11 cellular contexts compared by ENCODE assay signal in the genomic region with DNA sequence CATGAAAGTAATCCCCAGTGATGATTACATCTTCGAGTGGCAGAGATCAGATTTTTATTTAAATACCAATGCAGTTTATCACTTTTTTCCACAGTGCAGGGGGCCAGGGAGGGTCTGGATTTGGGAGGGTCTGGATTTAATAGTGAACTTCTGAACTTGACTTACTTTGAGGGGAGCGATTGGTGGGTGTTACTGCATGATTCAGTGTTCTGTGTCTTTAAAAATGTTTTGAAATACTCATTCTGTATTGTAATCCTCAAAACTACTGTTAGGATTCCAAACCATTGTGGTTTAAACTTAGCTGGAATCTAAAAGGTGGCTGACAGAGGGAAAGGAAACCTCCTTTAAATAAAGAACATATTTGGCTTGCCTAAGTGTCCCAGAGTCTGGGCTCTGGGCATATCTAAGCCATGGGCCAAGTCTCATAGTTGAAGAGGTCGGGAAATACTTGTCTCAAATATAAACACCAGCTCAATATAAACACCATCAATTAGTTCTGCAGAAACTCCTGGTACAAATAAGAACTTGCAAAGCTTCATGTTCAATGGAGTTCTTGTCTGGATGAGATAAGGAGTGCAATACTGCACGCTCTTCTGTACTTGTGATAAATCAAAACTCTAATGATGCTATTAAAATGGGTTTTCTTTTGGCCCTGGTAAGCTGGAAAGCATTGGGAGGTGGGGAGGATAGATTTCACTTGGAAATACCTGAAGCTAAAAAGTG. TPM values are rescaled to one million over a fixed set of nuclear protein-coding genes. Genes with fewer than 3 reads are reported as not detected.
DNase-seq lines count a peak whose midpoint lies in the region; ATAC-seq and TF ChIP-seq lines count a peak whose summit lies in the region.
"Had no signal": no experiment of that assay in that cellular context is flagged by ENCODE, and none has a peak within 500 bp of the region (broad histone marks: within the 10 kb centered on the region; RNA-seq: fewer than 3 reads in every experiment).

No MANE protein-coding gene starts in this region.

- H3K4me1 Mint-ChIP-seq in naive thymus-derived CD8-positive, alpha-beta T cell: peaks cover 57 to 95% (median 95%) of the 10 kb centered on the region in 4 donors

- H3K27ac Mint-ChIP-seq in naive thymus-derived CD8-positive, alpha-beta T cell: peak overlapping the region; percentile 2 to 81 (median 52)

- peak overlapping the region in 1 of 10 donors; percentile 7 for H3K4me3 Mint-ChIP-seq in naive thymus-derived CD8-positive, alpha-beta T cell

- no peak for ATAC-seq in naive thymus-derived CD8-positive, alpha-beta T cell
- no peak for ATAC-seq in GM18870 (IDR thresholded peaks at IDR 0.05; ENCODE audit: unreplicated experiment)

- peak; percentile 58 for DNase-seq in AG08395 (ENCODE audit: low spot score)
- DNase-seq in H4 (ENCODE audit: low spot score): peak; percentile 76
- peak; percentile 75 for DNase-seq in astrocyte of the cerebellum (ENCODE audit: low read depth)
- DNase-seq in naive thymus-derived CD8-positive, alpha-beta T cell: no peak
- DNase-seq in NCI-H524 (lab: John Stamatoyannopoulos, UW): no peak
- DNase-seq in HUDEP-2 (lab: John Stamatoyannopoulos, UW; ENCODE audit: unreplicated experiment in 76 of 76): no peak
- DNase-seq in NCI-H1930 (lab: John Stamatoyannopoulos, UW): no peak
- DNase-seq: DND-41, NCI-H2227 treated with DMSO at 0.1 percent for 48 hours, testis had no signal

- POLR2A ChIA-PET in naive thymus-derived CD8-positive, alpha-beta T cell (lab: Charles Lee): interaction anchor here (0.7 kb wide), 3 partner anchors 9 to 32 kb away, joined by 3 to 8 read pairs (median 3); no protein-coding TSS in a partner anchor

- no peaks in the 10 kb centered on the region for H3K27me3 Mint-ChIP-seq in naive thymus-derived CD8-positive, alpha-beta T cell

- peaks cover 0 to 4% (median 3%) of the 10 kb centered on the region in 3 donors for H3K36me3 Mint-ChIP-seq in naive thymus-derived CD8-positive, alpha-beta T cell

- no peak for TF ChIP-seq CTCF in astrocyte of the cerebellum (IDR thresholded peaks at IDR 0.05; ENCODE audit: low read depth, low read length, missing control alignments)

- peaks cover 0 to 1% (median 0%) of the 10 kb centered on the region in 9 donors for H3K9me3 Mint-ChIP-seq in naive thymus-derived CD8-positive, alpha-beta T cell

- H3K4me3 ChIP-seq in astrocyte of the cerebellum (ENCODE audit: low read depth, low read length): no peak overlapping the region
- H3K4me3 ChIP-seq: testis had no signal

- in situ Hi-C loops in astrocyte of the cerebellum (cut with HindIII; ENCODE audit: low sequenced_read_pairs): loop anchor here (25.0 kb wide), 2 partner anchors 352 to 1048 kb away; no protein-coding TSS in a partner anchor

RNA-seq across cellular contexts. Expression of a gene that starts 14.4 kb away (rescaled TPM):
- total RNA-seq in H4 (2014; rRNA removed; shearing (Covaris generic)): 4.9 and 6.0 TPM in 2 replicates
- 10 to 100 TPM; 23.0 to 23.5 TPM for total RNA-seq in naive thymus-derived CD8-positive, alpha-beta T cell
- 10 to 100 TPM in 2 of 3 donors, 1 to 10 TPM in 1; 7.6 to 11.8 (median 10.1) TPM for polyA plus RNA-seq in naive thymus-derived CD8-positive, alpha-beta T cell

Comparison
In these comparisons a context has a peak if more than half of its experiments do, and no peak if none do; other contexts are left out.
1. DNase-seq: peak in AG08395 (single experiment), H4 (single experiment) and astrocyte of the cerebellum (single experiment); none in naive thymus-derived CD8-positive, alpha-beta T cell (0 of 10), NCI-H524 (0 of 2), HUDEP-2 (0 of 76) and NCI-H1930 (0 of 2).